In the genomic region with DNA sequence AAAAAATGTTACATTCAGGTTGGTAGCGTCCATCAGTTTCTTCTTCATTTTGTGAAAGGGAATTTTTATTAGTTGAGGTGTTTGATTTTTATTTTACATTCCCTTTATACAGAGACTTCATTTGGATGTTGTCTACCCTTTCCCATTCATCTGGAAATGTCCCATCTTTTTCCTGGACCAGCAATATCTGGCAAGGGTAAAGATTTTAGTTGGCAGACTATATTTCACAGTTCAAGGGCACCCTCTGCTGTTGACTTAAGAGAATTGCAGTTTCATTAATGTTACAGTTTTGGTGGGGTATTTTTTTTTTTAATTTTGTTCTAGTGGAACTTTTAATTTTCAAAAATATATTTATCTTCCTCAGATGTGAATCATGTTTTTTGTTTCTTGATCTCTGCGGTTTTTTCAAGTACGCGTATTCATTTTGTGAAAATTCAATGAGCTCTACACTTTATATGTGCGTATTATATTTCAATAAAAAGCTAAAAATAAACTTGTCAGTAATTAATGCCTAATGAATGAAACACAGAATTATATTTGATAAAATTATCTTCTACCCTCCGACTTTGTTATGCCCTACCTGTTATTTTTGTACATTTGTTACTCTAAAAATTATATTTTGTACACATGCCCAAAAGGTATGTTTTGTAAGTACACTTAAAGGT, we compare ENCODE assay signal across 9 cellular contexts.
DNase-seq lines count a peak whose midpoint lies in the region; ATAC-seq, FAIRE-seq and TF ChIP-seq lines count a peak whose summit lies in the region.
"Had no signal": no experiment of that assay in that cellular context is flagged by ENCODE, and none has a peak within 500 bp of the region (broad histone marks: within the 10 kb centered on the region; RNA-seq: fewer than 3 reads in every experiment).

No MANE protein-coding gene starts in this region.

- ATAC-seq in activated CD8-positive, alpha-beta T cell treated with anti-CD3 and anti-CD28 coated beads for 36 hours: peak; percentile 49
- ATAC-seq in activated CD8-positive, alpha-beta T cell treated with anti-CD3 and anti-CD28 coated beads, Interleukin-2, amount 10 ng/mL, durations not matched to agents 7 days and 5 days: no peak
- ATAC-seq in body of pancreas: peak; percentile 50
- ATAC-seq in HepG2: no peak
- ATAC-seq in HG02970 (IDR thresholded peaks at IDR 0.05; ENCODE audit: low FRiP score, unreplicated experiment): no peak

- H3K4me1 ChIP-seq in body of pancreas: no peaks in the 10 kb centered on the region
- H3K4me1 ChIP-seq in HepG2 (ENCODE audit: insufficient read depth, low read length): no peaks in the 10 kb centered on the region

- FAIRE-seq in HepG2 (lab: Jason Lieb, UNC): peak; percentile 42

- peak; percentile 96 for TF ChIP-seq CTCF in activated CD8-positive, alpha-beta T cell treated with anti-CD3 and anti-CD28 coated beads for 36 hours (IDR thresholded peaks at IDR 0.05)
- TF ChIP-seq CTCF in body of pancreas (IDR thresholded peaks at IDR 0.05): peak; percentile 14 to 68 (median 63)
- peak; percentile 62 for TF ChIP-seq CTCF in HepG2 (CRISPR knock-in tag; IDR thresholded peaks at IDR 0.05)

- 28 to 39% methylated on average over 6 of the region's 6 CpGs for WGBS in body of pancreas, 2 donors
- WGBS in HepG2 (ENCODE audit: low lambda C conversion rate): 17% methylated on average over 6 of the region's 6 CpGs

- H3K27ac Mint-ChIP-seq in activated CD8-positive, alpha-beta T cell treated with anti-CD3 and anti-CD28 coated beads for 36 hours: no peak overlapping the region
- H3K27ac Mint-ChIP-seq in activated CD8-positive, alpha-beta T cell treated with anti-CD3 and anti-CD28 coated beads, Interleukin-2, amount 10 ng/mL, durations not matched to agents 7 days and 5 days: no peak overlapping the region
- H3K27ac Mint-ChIP-seq: activated naive CD8-positive, alpha-beta T cell treated with anti-CD3 and anti-CD28 coated beads, Interleukin-2, amount 10 ng/mL, durations not matched to agents 7 days and 5 days had no signal

- H3K36me3 Mint-ChIP-seq in activated CD8-positive, alpha-beta T cell treated with anti-CD3 and anti-CD28 coated beads for 36 hours (ENCODE audit: low read depth): no peaks in the 10 kb centered on the region
- peaks cover 2% of the 10 kb centered on the region for H3K36me3 Mint-ChIP-seq in activated CD8-positive, alpha-beta T cell treated with anti-CD3 and anti-CD28 coated beads, Interleukin-2, amount 10 ng/mL, durations not matched to agents 7 days and 5 days (ENCODE audit: low read depth)

- H2AFZ ChIP-seq in HepG2 (ENCODE audit: low read length): no peak overlapping the region

- TF ChIP-seq POLR2A in body of pancreas (IDR thresholded peaks at IDR 0.05) (no peak), HepG2 (IDR thresholded peaks at IDR 0.05; ENCODE audit: insufficient read depth in 1 of 2, low read depth in 2 of 2, low read length in 2 of 2) (no peak)

- no peak overlapping the region for H3K4me2 ChIP-seq in HepG2 (ENCODE audit: low read depth, low read length)

- no peaks in the 10 kb centered on the region for H3K27me3 ChIP-seq in body of pancreas
- H3K27me3 ChIP-seq in HepG2 (ENCODE audit: control insufficient read depth in 1 of 2, insufficient read depth in 2 of 2, low read length in 2 of 2): no peaks in the 10 kb centered on the region

- BruUV-seq in HepG2 (replicated peaks; lab: Mats Ljungman, UMichigan): no TSS peak

- no peaks in the 10 kb centered on the region for H3K79me2 ChIP-seq in HepG2 (ENCODE audit: insufficient read depth, low read length)

- no peaks in the 10 kb centered on the region for H3K9me3 ChIP-seq in body of pancreas
- peaks cover under 1% of the 10 kb centered on the region; the same call in 1 of the 2 replicates for H3K9me3 ChIP-seq in HepG2 (ENCODE audit: low read length)

- H3K27me3 Mint-ChIP-seq in activated CD8-positive, alpha-beta T cell treated with anti-CD3 and anti-CD28 coated beads for 36 hours: peaks cover 2% of the 10 kb centered on the region
- H3K27me3 Mint-ChIP-seq in activated CD8-positive, alpha-beta T cell treated with anti-CD3 and anti-CD28 coated beads, Interleukin-2, amount 10 ng/mL, durations not matched to agents 7 days and 5 days (ENCODE audit: low read depth): peaks cover 15% of the 10 kb centered on the region

- no peak overlapping the region for H3K4me3 Mint-ChIP-seq in activated CD8-positive, alpha-beta T cell treated with anti-CD3 and anti-CD28 coated beads for 36 hours
- H3K4me3 Mint-ChIP-seq in activated CD8-positive, alpha-beta T cell treated with anti-CD3 and anti-CD28 coated beads, Interleukin-2, amount 10 ng/mL, durations not matched to agents 7 days and 5 days: no peak overlapping the region
- H3K4me3 Mint-ChIP-seq: activated naive CD8-positive, alpha-beta T cell treated with anti-CD3 and anti-CD28 coated beads, Interleukin-2, amount 10 ng/mL, durations not matched to agents 7 days and 5 days had no signal

- no peak overlapping the region for H3K27ac ChIP-seq in body of pancreas
- H3K27ac ChIP-seq in HepG2 (ENCODE audit: extremely low read length, insufficient read depth, low read length): no peak overlapping the region

- no peak overlapping the region for H3K4me3 ChIP-seq in body of pancreas
- H3K4me3 ChIP-seq in HepG2 (replicated peaks in 1 of 3; ENCODE audit: insufficient read depth in 1 of 3, low read depth in 2 of 3, low read length in 3 of 3): no peak overlapping the region

- TF ChIP-seq EP300 in HepG2 (IDR thresholded peaks at IDR 0.05; ENCODE audit: low read depth in 2 of 2, low read length in 2 of 2) (no peak), HepG2 (CRISPR knock-in tag; IDR thresholded peaks at IDR 0.05; ENCODE audit: borderline replicate concordance) (no peak)

- CTCF ChIA-PET in activated CD8-positive, alpha-beta T cell treated with anti-CD3 and anti-CD28 coated beads for 36 hours (lab: Charles Lee): interaction anchor here (0.7 to 2.5 kb wide), 12 partner anchors 9 to 760 kb away, joined by 3 to 10 read pairs (median 4); no protein-coding TSS in a partner anchor
- CTCF ChIA-PET in activated CD8-positive, alpha-beta T cell treated with anti-CD3 and anti-CD28 coated beads, Interleukin-2, amount 10 ng/mL, durations not matched to agents 7 days and 5 days (lab: Charles Lee): interaction anchor here (0.6 to 1.8 kb wide), 18 partner anchors 8 to 769 kb away, joined by 3 to 8 read pairs (median 4); a partner anchor contains a TSS
- CTCF ChIA-PET in HepG2 (lab: Yijun Ruan, JAX; ENCODE audit: low intra/inter-chr PET ratio, low total read pairs): interaction anchor here (0.8 to 2.1 kb wide), 3 partner anchors 74 to 769 kb away, joined by 3 to 7 read pairs (median 4); no protein-coding TSS in a partner anchor

- H3K4me1 Mint-ChIP-seq in activated CD8-positive, alpha-beta T cell treated with anti-CD3 and anti-CD28 coated beads for 36 hours (ENCODE audit: low read depth): no peaks in the 10 kb centered on the region
- no peaks in the 10 kb centered on the region for H3K4me1 Mint-ChIP-seq in activated CD8-positive, alpha-beta T cell treated with anti-CD3 and anti-CD28 coated beads, Interleukin-2, amount 10 ng/mL, durations not matched to agents 7 days and 5 days (ENCODE audit: low read depth)
- H3K4me1 Mint-ChIP-seq: activated naive CD8-positive, alpha-beta T cell treated with anti-CD3 and anti-CD28 coated beads, Interleukin-2, amount 10 ng/mL, durations not matched to agents 7 days and 5 days had no signal

- POLR2A ChIA-PET in activated CD8-positive, alpha-beta T cell treated with anti-CD3 and anti-CD28 coated beads for 36 hours (lab: Charles Lee): interaction anchor here (0.5 kb wide), 1 partner anchor 62 kb away, joined by 4 read pairs; no protein-coding TSS in a partner anchor
- POLR2A ChIA-PET in activated CD8-positive, alpha-beta T cell treated with anti-CD3 and anti-CD28 coated beads, Interleukin-2, amount 10 ng/mL, durations not matched to agents 7 days and 5 days (lab: Charles Lee): interaction anchor here (1.3 kb wide), 1 partner anchor 761 kb away, joined by 3 read pairs; a partner anchor contains a TSS
- POLR2A ChIA-PET in HepG2 (lab: Yijun Ruan, JAX): no interaction called here

- in situ Hi-C loops in HepG2 (cut with HindIII; ENCODE audit: extremely low pct_ligation_motif_present, low pct_unique_long_range_greater_than_20kb): no loop called here

- no peaks in the 10 kb centered on the region for H3K36me3 ChIP-seq in body of pancreas (replicated peaks in 1 of 2; ENCODE audit: insufficient read depth in 1 of 2, low read depth in 2 of 2)
- no peaks in the 10 kb centered on the region for H3K36me3 ChIP-seq in HepG2 (replicated peaks in 1 of 2; ENCODE audit: control insufficient read depth in 1 of 2, insufficient read depth in 2 of 2, low read length in 2 of 2)

- peaks cover 5% of the 10 kb centered on the region for H3K9me3 Mint-ChIP-seq in activated CD8-positive, alpha-beta T cell treated with anti-CD3 and anti-CD28 coated beads for 36 hours
- H3K9me3 Mint-ChIP-seq in activated CD8-positive, alpha-beta T cell treated with anti-CD3 and anti-CD28 coated beads, Interleukin-2, amount 10 ng/mL, durations not matched to agents 7 days and 5 days (ENCODE audit: insufficient read depth): peaks cover 12% of the 10 kb centered on the region

- no peaks in the 10 kb centered on the region for H4K20me1 ChIP-seq in HepG2 (ENCODE audit: insufficient read depth, low read length)

- H3K9ac ChIP-seq in HepG2 (ENCODE audit: insufficient read depth, low read depth, low read length): no peak overlapping the region

- peak; percentile 25; the same call in 1 of the 2 replicates for TF ChIP-seq RAD21 in HepG2 (CRISPR knock-in tag; IDR thresholded peaks at IDR 0.05)

- intact Hi-C loops in activated CD8-positive, alpha-beta T cell treated with anti-CD3 and anti-CD28 coated beads for 36 hours (cut with micrococcal nuclease): no loop called here
- intact Hi-C loops in body of pancreas (cut with DNase I) (no loop called here), HepG2 (cut with micrococcal nuclease; ENCODE audit: unreplicated experiment) (loop anchor here (5.0 kb wide), 2 partner anchors 590 to 760 kb away; a partner anchor contains a TSS)

- no peak for DNase-seq in activated CD8-positive, alpha-beta T cell treated with anti-CD3 and anti-CD28 coated beads for 36 hours
- no peak for DNase-seq in activated CD8-positive, alpha-beta T cell treated with anti-CD3 and anti-CD28 coated beads, Interleukin-2, amount 10 ng/mL, durations not matched to agents 7 days and 5 days
- DNase-seq in NCI-H2107 (lab: John Stamatoyannopoulos, UW): peak; percentile 21
- DNase-seq in body of pancreas: no peak
- DNase-seq in HepG2 (ENCODE audit: low spot score): peak; percentile 32
- no peak for DNase-seq in cerebellar nuclear complex (lab: John Stamatoyannopoulos, UW)
- no peak for DNase-seq in activated gamma-delta T cell (lab: John Stamatoyannopoulos, UW)
- DNase-seq: activated naive CD8-positive, alpha-beta T cell treated with anti-CD3 and anti-CD28 coated beads, Interleukin-2, amount 10 ng/mL, durations not matched to agents 7 days and 5 days had no signal

TF ChIP-seq in HepG2, 621 proteins besides CTCF, POLR2A, EP300 and RAD21:
- TF ChIP-seq ZNF124 (CRISPR knock-in tag; IDR thresholded peaks at IDR 0.05) (0 out of 2 replicates have a peak, but pooled peaks have one; percentile 73), STAG1 (CRISPR knock-in tag; IDR thresholded peaks at IDR 0.05) (peak; percentile 72), SMC3 (IDR thresholded peaks at IDR 0.05; ENCODE audit: low read length) (peak; percentile 64), ZMAT3 (CRISPR knock-in tag; conservative IDR thresholded peaks at IDR 0.05) (no peak)
TF ChIP-seq in HepG2: peak in this region for 3.

Comparison
In these comparisons a context has a peak if more than half of its experiments do, and no peak if none do; other contexts are left out.
1. ATAC-seq: peak in activated CD8-positive, alpha-beta T cell treated with anti-CD3 and anti-CD28 coated beads for 36 hours (single experiment) and body of pancreas (single experiment); none in activated CD8-positive, alpha-beta T cell treated with anti-CD3 and anti-CD28 coated beads, Interleukin-2, amount 10 ng/mL, durations not matched to agents 7 days and 5 days (single experiment), HepG2 (single experiment) and HG02970 (single experiment).
2. DNase-seq: peak in NCI-H2107 (single experiment) and HepG2 (single experiment); none in activated CD8-positive, alpha-beta T cell treated with anti-CD3 and anti-CD28 coated beads for 36 hours (single experiment), activated CD8-positive, alpha-beta T cell treated with anti-CD3 and anti-CD28 coated beads, Interleukin-2, amount 10 ng/mL, durations not matched to agents 7 days and 5 days (single experiment), body of pancreas (0 of 4), cerebellar nuclear complex (0 of 2) and activated gamma-delta T cell (single experiment).
3. Peak in every context shown above with its lines, with median percentiles within 50 percentile points of each other: CTCF ChIP-seq.